In genomic region chr10:78769526-78769925, GRCh38 we compare ENCODE assay signal across 26 cellular contexts.
DNase-seq lines count a peak whose midpoint lies in the region; ATAC-seq and TF ChIP-seq lines count a peak whose summit lies in the region.
"Had no signal": no experiment of that assay in that cellular context is flagged by ENCODE, and none has a peak within 500 bp of the region (broad histone marks: within the 10 kb centered on the region; RNA-seq: fewer than 3 reads in every experiment).

No MANE protein-coding gene starts in this region.

- CTCF ChIA-PET in activated CD8-positive, alpha-beta memory T cell treated with anti-CD3 and anti-CD28 coated beads, Interleukin-2, amount 10 ng/mL, durations not matched to agents 7 days and 5 days (lab: Charles Lee) = no interaction called here

- H3K27me3 Mint-ChIP-seq in activated CD8-positive, alpha-beta memory T cell treated with anti-CD3 and anti-CD28 coated beads, Interleukin-2, amount 10 ng/mL, durations not matched to agents 7 days and 5 days = no peaks in the 10 kb centered on the region
- H3K27me3 Mint-ChIP-seq in type B pancreatic cell = no peaks in the 10 kb centered on the region

- H3K4me2 ChIP-seq in osteoblast (ENCODE audit: insufficient read depth, low read length) = no peak overlapping the region

- H3K4me1 Mint-ChIP-seq in activated CD8-positive, alpha-beta memory T cell treated with anti-CD3 and anti-CD28 coated beads, Interleukin-2, amount 10 ng/mL, durations not matched to agents 7 days and 5 days = peaks cover 1% of the 10 kb centered on the region
- H3K4me1 Mint-ChIP-seq in type B pancreatic cell (ENCODE audit: unreplicated experiment) = peaks cover 48% of the 10 kb centered on the region
- H3K4me1 Mint-ChIP-seq: CD4-positive, alpha-beta memory T cell; IgD-negative memory B cell had no signal

- H3K9me3 ChIP-seq in osteoblast (ENCODE audit: low read depth, low read length) = no peaks in the 10 kb centered on the region
- H3K9me3 ChIP-seq in WERI-Rb-1 (ENCODE audit: severe bottlenecking) = no peaks in the 10 kb centered on the region
- H3K9me3 ChIP-seq in BE2C = no peaks in the 10 kb centered on the region

- H3K4me1 ChIP-seq in osteoblast (ENCODE audit: insufficient read depth, low read length) = no peaks in the 10 kb centered on the region
- H3K4me1 ChIP-seq in BE2C = peaks cover 36% of the 10 kb centered on the region
- H3K4me1 ChIP-seq: Caco-2 had no signal

- no peaks in the 10 kb centered on the region for H3K36me3 Mint-ChIP-seq in activated CD8-positive, alpha-beta memory T cell treated with anti-CD3 and anti-CD28 coated beads, Interleukin-2, amount 10 ng/mL, durations not matched to agents 7 days and 5 days
- no peaks in the 10 kb centered on the region for H3K36me3 Mint-ChIP-seq in type B pancreatic cell
- H3K36me3 Mint-ChIP-seq: CD4-positive, alpha-beta memory T cell; IgD-negative memory B cell had no signal

- peak; percentile 32 for DNase-seq in activated CD8-positive, alpha-beta memory T cell treated with anti-CD3 and anti-CD28 coated beads for 24 hours
- DNase-seq in activated CD8-positive, alpha-beta memory T cell treated with anti-CD3 and anti-CD28 coated beads, Interleukin-2, amount 10 ng/mL, durations not matched to agents 7 days and 5 days = no peak
- DNase-seq in mesenteric fat pad (ENCODE audit: low spot score) (peak; percentile 37), osteoblast (ENCODE audit: insufficient read length, low spot score, missing footprints) (peak; percentile 54), type B pancreatic cell (ENCODE audit: extremely low spot score, unreplicated experiment) (no peak), WERI-Rb-1 (no peak), SK-N-DZ (ENCODE audit: low spot score) (no peak), BE2C (no peak)
- DNase-seq: ACHN; Caco-2; CD4-positive, alpha-beta memory T cell; DMS 273 treated with DMSO at 0.1 percent for 48 hours; DND-41; GM23248; HCEC 1CT; NCI-H1105 treated with DMSO at 0.1 percent for 48 hours; NCI-H1694; NCI-H2081; NCI-H2171; NCI-H524 treated with DMSO at 0.1 percent for 48 hours; NCI-H82; SIG-M5 had no signal

- H4K20me1 ChIP-seq in osteoblast (ENCODE audit: insufficient read depth, low read length) = no peaks in the 10 kb centered on the region
- H4K20me1 ChIP-seq: BLaER1 treated with 17β-estradiol and CSF1 and Interleukin-3, amounts not matched to agents 10 nM and 100 nM had no signal

- H3K27me3 ChIP-seq in osteoblast (ENCODE audit: insufficient read depth, low read length) (peaks cover 8% of the 10 kb centered on the region), WERI-Rb-1 (ENCODE audit: insufficient read depth, low read depth, severe bottlenecking) (no peaks in the 10 kb centered on the region), BE2C (no peaks in the 10 kb centered on the region)
- H3K27me3 ChIP-seq: BLaER1 treated with 17β-estradiol and CSF1 and Interleukin-3, amounts not matched to agents 10 nM and 100 nM had no signal

- no peak for ATAC-seq in activated CD8-positive, alpha-beta memory T cell treated with anti-CD3 and anti-CD28 coated beads, Interleukin-2, amount 10 ng/mL, durations not matched to agents 7 days and 5 days
- ATAC-seq: Panc1 had no signal

- no peak overlapping the region for H2AFZ ChIP-seq in osteoblast (ENCODE audit: low read length)
- H2AFZ ChIP-seq: GM23248 had no signal

- H3K27ac ChIP-seq in osteoblast (ENCODE audit: low read depth, low read length) = no peak overlapping the region
- H3K27ac ChIP-seq in WERI-Rb-1 = no peak overlapping the region
- H3K27ac ChIP-seq: 22Rv1; BLaER1 treated with 17β-estradiol and CSF1 and Interleukin-3, amounts not matched to agents 10 nM and 100 nM; GM23248 had no signal

- H3K27ac Mint-ChIP-seq in activated CD8-positive, alpha-beta memory T cell treated with anti-CD3 and anti-CD28 coated beads, Interleukin-2, amount 10 ng/mL, durations not matched to agents 7 days and 5 days = no peak overlapping the region
- peak overlapping the region; percentile 26 for H3K27ac Mint-ChIP-seq in type B pancreatic cell

- no peaks in the 10 kb centered on the region for H3K79me2 ChIP-seq in osteoblast (ENCODE audit: insufficient read depth, low read length)

- H3K36me3 ChIP-seq in osteoblast (ENCODE audit: insufficient read depth, low read length) (no peaks in the 10 kb centered on the region), WERI-Rb-1 (no peaks in the 10 kb centered on the region), BE2C (no peaks in the 10 kb centered on the region)
- H3K36me3 ChIP-seq: BLaER1 treated with 17β-estradiol and CSF1 and Interleukin-3, amounts not matched to agents 10 nM and 100 nM had no signal

- TF ChIP-seq CTCF in osteoblast (IDR thresholded peaks at IDR 0.05; ENCODE audit: extremely low read depth, low read depth, low read length) (no peak), type B pancreatic cell (conservative IDR thresholded peaks at IDR 0.05) (no peak), WERI-Rb-1 (IDR thresholded peaks at IDR 0.05; ENCODE audit: low read depth, low read length) (no peak), BE2C (IDR thresholded peaks at IDR 0.05; ENCODE audit: low read depth, low read length) (no peak)

- H3K9me3 Mint-ChIP-seq in activated CD8-positive, alpha-beta memory T cell treated with anti-CD3 and anti-CD28 coated beads, Interleukin-2, amount 10 ng/mL, durations not matched to agents 7 days and 5 days (ENCODE audit: low read depth) = no peaks in the 10 kb centered on the region
- H3K9me3 Mint-ChIP-seq in type B pancreatic cell = no peaks in the 10 kb centered on the region
- H3K9me3 Mint-ChIP-seq: CD4-positive, alpha-beta memory T cell; IgD-negative memory B cell had no signal

- H3K4me3 Mint-ChIP-seq in activated CD8-positive, alpha-beta memory T cell treated with anti-CD3 and anti-CD28 coated beads, Interleukin-2, amount 10 ng/mL, durations not matched to agents 7 days and 5 days = no peak overlapping the region
- no peak overlapping the region for H3K4me3 Mint-ChIP-seq in type B pancreatic cell
- H3K4me3 Mint-ChIP-seq: CD4-positive, alpha-beta memory T cell had no signal

- H3K4me3 ChIP-seq in osteoblast (ENCODE audit: insufficient read depth, low read length) = no peak overlapping the region
- no peak overlapping the region for H3K4me3 ChIP-seq in WERI-Rb-1 (ENCODE audit: low read depth, low read length)
- no peak overlapping the region for H3K4me3 ChIP-seq in BE2C (ENCODE audit: low read depth, low read length)
- H3K4me3 ChIP-seq: BLaER1 treated with 17β-estradiol and CSF1 and Interleukin-3, amounts not matched to agents 10 nM and 100 nM; GM23248 had no signal

Comparison
In these comparisons a context has a peak if more than half of its experiments do, and no peak if none do; other contexts are left out.
1. DNase-seq: peak in activated CD8-positive, alpha-beta memory T cell treated with anti-CD3 and anti-CD28 coated beads for 24 hours (single experiment), mesenteric fat pad (single experiment) and osteoblast (single experiment); none in activated CD8-positive, alpha-beta memory T cell treated with anti-CD3 and anti-CD28 coated beads, Interleukin-2, amount 10 ng/mL, durations not matched to agents 7 days and 5 days (single experiment), type B pancreatic cell (single experiment), WERI-Rb-1 (single experiment), SK-N-DZ (single experiment) and BE2C (single experiment).